ENCODE assay signal across 8 cellular contexts in genomic region chr11:68040121-68040956, GRCh38. TPM values are rescaled to one million over a fixed set of nuclear protein-coding genes. Genes with fewer than 3 reads are reported as not detected.
A peak's percentile ranks its signal among the peaks of the same experiment; 100 is the strongest.
DNase-seq lines count a peak whose midpoint lies in the region; ATAC-seq and TF ChIP-seq lines count a peak whose summit lies in the region.

No MANE protein-coding gene starts in this region.

- no peaks in the 10 kb centered on the region for H3K27me3 Mint-ChIP-seq in activated CD4-positive, alpha-beta memory T cell treated with anti-CD3 and anti-CD28 coated beads, Interleukin-2, amount 10 ng/mL, durations not matched to agents 7 days and 5 days

- peaks cover 39% of the 10 kb centered on the region for H3K4me1 Mint-ChIP-seq in activated CD4-positive, alpha-beta memory T cell treated with anti-CD3 and anti-CD28 coated beads, Interleukin-2, amount 10 ng/mL, durations not matched to agents 7 days and 5 days

- CTCF ChIA-PET in activated CD4-positive, alpha-beta memory T cell treated with anti-CD3 and anti-CD28 coated beads, Interleukin-2, amount 10 ng/mL, durations not matched to agents 7 days and 5 days (lab: Charles Lee), result no interaction called here

- no peaks in the 10 kb centered on the region for H3K9me3 ChIP-seq in DOHH2 (ENCODE audit: control insufficient read depth, insufficient read depth, low read length)

- H3K4me2 ChIP-seq in DOHH2 (ENCODE audit: low read length), result peak overlapping the region; percentile 93

- H3K4me1 ChIP-seq in DOHH2 (ENCODE audit: control insufficient read depth, low read length), result peaks cover 32% of the 10 kb centered on the region

- H3K27ac ChIP-seq in DOHH2 (ENCODE audit: low read depth, low read length) (peak overlapping the region; percentile 53), epithelial cell of prostate (peak overlapping the region; percentile 45)

- POLR2A ChIA-PET in activated CD4-positive, alpha-beta memory T cell treated with anti-CD3 and anti-CD28 coated beads, Interleukin-2, amount 10 ng/mL, durations not matched to agents 7 days and 5 days (lab: Charles Lee), result interaction anchor here (0.6 to 6.4 kb wide), 4 partner anchors 11 to 232 kb away, joined by 3 to 63 read pairs (median 8); partner anchors contain the start of genes C11orf24 and NDUFS8

- peak overlapping the region; percentile 88 for H3K4me3 ChIP-seq in DOHH2 (ENCODE audit: low read length)

- no peak for TF ChIP-seq CTCF in DOHH2 (IDR thresholded peaks at IDR 0.05; ENCODE audit: low read depth, low read length, poor library complexity, severe bottlenecking)

- peaks cover 6% of the 10 kb centered on the region for H3K36me3 ChIP-seq in DOHH2 (ENCODE audit: control insufficient read depth, low read length)

- peak; percentile 64 for DNase-seq in NCI-H2107 treated with DMSO at 0.1 percent for 48 hours (lab: John Stamatoyannopoulos, UW; ENCODE audit: unreplicated experiment)
- DNase-seq in activated CD4-positive, alpha-beta memory T cell treated with anti-CD3 and anti-CD28 coated beads, Interleukin-2, amount 10 ng/mL, durations not matched to agents 7 days and 5 days, result peak; percentile 62
- no peak for DNase-seq in epithelial cell of prostate (ENCODE audit: low read depth, low spot score)
- DNase-seq in myocyte (ENCODE audit: low read depth), result peak; percentile 26
- DNase-seq in ureter (ENCODE audit: low spot score), result peak; percentile 80
- DNase-seq in LoVo (ENCODE audit: low spot score), result no peak

- peaks cover 19% of the 10 kb centered on the region for H3K79me2 ChIP-seq in DOHH2 (ENCODE audit: control insufficient read depth, low read length)

- peaks cover 8% of the 10 kb centered on the region for H3F3A ChIP-seq in DOHH2 (ENCODE audit: control insufficient read depth, insufficient read depth)

- H3K9me3 Mint-ChIP-seq in activated CD4-positive, alpha-beta memory T cell treated with anti-CD3 and anti-CD28 coated beads, Interleukin-2, amount 10 ng/mL, durations not matched to agents 7 days and 5 days, result no peaks in the 10 kb centered on the region

- no peaks in the 10 kb centered on the region for H4K20me1 ChIP-seq in DOHH2 (ENCODE audit: control insufficient read depth, insufficient read depth, low read depth, low read length)

- no peaks in the 10 kb centered on the region for H3K9me2 ChIP-seq in DOHH2 (replicated peaks; ENCODE audit: control insufficient read depth, low read length)

- peak overlapping the region; percentile 91 for H3K27ac Mint-ChIP-seq in activated CD4-positive, alpha-beta memory T cell treated with anti-CD3 and anti-CD28 coated beads, Interleukin-2, amount 10 ng/mL, durations not matched to agents 7 days and 5 days

- ATAC-seq in GM21737 (IDR thresholded peaks at IDR 0.05; ENCODE audit: unreplicated experiment), result peak; percentile 50

- H3K4me3 Mint-ChIP-seq in activated CD4-positive, alpha-beta memory T cell treated with anti-CD3 and anti-CD28 coated beads, Interleukin-2, amount 10 ng/mL, durations not matched to agents 7 days and 5 days, result peak overlapping the region; percentile 89

- H3K36me3 Mint-ChIP-seq in activated CD4-positive, alpha-beta memory T cell treated with anti-CD3 and anti-CD28 coated beads, Interleukin-2, amount 10 ng/mL, durations not matched to agents 7 days and 5 days (ENCODE audit: low read depth), result peaks cover 22% of the 10 kb centered on the region

- H3K27me3 ChIP-seq in DOHH2 (ENCODE audit: control insufficient read depth, low read length), result no peaks in the 10 kb centered on the region

RNA-seq across cellular contexts. Expression of gene TCIRG1, which starts 1.5 kb away (rescaled TPM):
- total RNA-seq in activated CD4-positive, alpha-beta memory T cell treated with anti-CD3 and anti-CD28 coated beads, Interleukin-2, amount 10 ng/mL, durations not matched to agents 7 days and 5 days, result 100 to 1,000 TPM; 295 TPM
- 25.8 and 33.1 TPM in 2 replicates for total RNA-seq in myocyte
- 23.3 TPM for polyA plus RNA-seq in myocyte (2012)
- total RNA-seq in ureter, result 134 TPM

RNA-seq across cellular contexts. Expression of gene NDUFS8, which starts 9.9 kb away (rescaled TPM):
- total RNA-seq in activated CD4-positive, alpha-beta memory T cell treated with anti-CD3 and anti-CD28 coated beads, Interleukin-2, amount 10 ng/mL, durations not matched to agents 7 days and 5 days, result 100 to 1,000 TPM; 112 to 128 TPM
- total RNA-seq in myocyte, result 154 and 195 TPM in 2 replicates
- 215 TPM for polyA plus RNA-seq in myocyte (2012)
- total RNA-seq in ureter, result 172 TPM

RNA-seq across cellular contexts. Expression of gene ALDH3B1, which starts 30.2 kb away (rescaled TPM):
- not detected for total RNA-seq in activated CD4-positive, alpha-beta memory T cell treated with anti-CD3 and anti-CD28 coated beads, Interleukin-2, amount 10 ng/mL, durations not matched to agents 7 days and 5 days
- total RNA-seq in myocyte, result 36.6 and 68.4 TPM in 2 replicates
- 26.8 TPM for polyA plus RNA-seq in myocyte (2012)
- 25.4 TPM for total RNA-seq in ureter

RNA-seq across cellular contexts. Expression of gene UNC93B1, which starts 36.4 kb away (rescaled TPM):
- total RNA-seq in activated CD4-positive, alpha-beta memory T cell treated with anti-CD3 and anti-CD28 coated beads, Interleukin-2, amount 10 ng/mL, durations not matched to agents 7 days and 5 days, result 10 to 100 TPM; 41.7 to 42.0 TPM
- total RNA-seq in myocyte (25.0 and 32.4 TPM in 2 replicates), ureter (98.3 TPM)
- 13.7 TPM for polyA plus RNA-seq in myocyte (2012)

Comparison
In these comparisons a context has a peak if more than half of its experiments do, and no peak if none do; other contexts are left out.
1. DNase-seq: peak in NCI-H2107 treated with DMSO at 0.1 percent for 48 hours (single experiment), activated CD4-positive, alpha-beta memory T cell treated with anti-CD3 and anti-CD28 coated beads, Interleukin-2, amount 10 ng/mL, durations not matched to agents 7 days and 5 days (single experiment), myocyte (single experiment) and ureter (single experiment); none in epithelial cell of prostate (single experiment) and LoVo (single experiment).
2. RNA of gene ALDH3B1, which starts 30.2 kb away (total RNA-seq): 36.6 to 68.4 TPM in myocyte and 25.4 TPM in ureter (single experiment); not detected in activated CD4-positive, alpha-beta memory T cell treated with anti-CD3 and anti-CD28 coated beads, Interleukin-2, amount 10 ng/mL, durations not matched to agents 7 days and 5 days; every median in the first group is over 10 times any median in the second.